Comparison of ENCODE assay signal across 8 cellular contexts in the genomic region with DNA sequence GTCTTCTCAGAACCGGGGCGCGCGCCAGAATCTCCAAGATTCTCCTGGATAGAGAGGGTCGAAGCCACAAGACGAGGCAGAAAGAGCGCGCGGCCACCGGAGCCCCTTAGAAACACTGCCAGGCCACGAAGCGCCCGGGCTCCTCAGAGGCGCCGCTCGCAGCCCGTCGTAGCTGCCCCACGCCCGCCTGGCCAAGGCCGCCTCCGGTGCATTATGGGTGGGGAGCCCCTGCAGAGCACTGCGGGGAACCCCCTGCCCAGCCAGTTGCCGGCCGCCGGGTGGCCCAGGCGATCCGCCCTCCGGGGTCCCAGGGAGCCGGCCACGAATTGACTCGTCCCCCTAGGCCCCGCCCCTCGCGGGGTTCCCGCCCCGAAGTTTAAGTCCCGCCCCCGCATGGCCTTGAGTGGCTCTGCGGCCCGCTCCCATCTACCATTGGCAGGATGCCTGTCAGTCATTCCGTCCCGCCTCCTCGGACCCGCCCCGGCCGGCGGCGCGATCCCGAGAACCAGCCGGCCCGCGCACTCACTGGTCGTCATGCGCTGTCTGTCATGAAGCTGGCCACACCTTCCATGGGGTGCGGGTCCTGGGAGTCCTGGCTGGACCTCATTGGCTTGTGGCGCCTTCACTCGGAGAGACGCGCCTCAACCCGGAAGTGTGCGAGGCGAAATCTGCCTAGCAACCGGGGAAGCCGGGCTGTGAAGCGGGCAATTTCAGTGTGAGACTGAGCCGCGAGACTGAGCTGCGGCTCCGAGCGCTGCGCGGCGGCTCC. TPM values are rescaled to one million over a fixed set of nuclear protein-coding genes. Genes with fewer than 3 reads are reported as not detected.
A peak's percentile ranks its signal among the peaks of the same experiment; 100 is the strongest.
DNase-seq lines count a peak whose midpoint lies in the region; ATAC-seq and TF ChIP-seq lines count a peak whose summit lies in the region.

No MANE protein-coding gene starts in this region.

- H3K4me1 ChIP-seq in muscle layer of colon (ENCODE audit: insufficient read depth, low read length) = peaks cover 23% of the 10 kb centered on the region

- ATAC-seq in GM21737 (IDR thresholded peaks at IDR 0.05; ENCODE audit: unreplicated experiment) (peak; percentile 91), esophagus mucosa (peak; percentile 97)

- no peaks in the 10 kb centered on the region for H3K36me3 ChIP-seq in muscle layer of colon (ENCODE audit: insufficient read depth, low read length)

- H3K9ac ChIP-seq in muscle layer of colon (ENCODE audit: low read length) = peak overlapping the region; percentile 81

- H3K27ac ChIP-seq in muscle layer of colon (ENCODE audit: low read depth, low read length) = peak overlapping the region; percentile 76

- no peaks in the 10 kb centered on the region for H3K27me3 ChIP-seq in muscle layer of colon (ENCODE audit: control insufficient read depth in 1 of 2, insufficient read depth in 2 of 2, low read length in 2 of 2)

- peak; percentile 97 for DNase-seq in DMS79 treated with DMSO at 0.1 percent for 48 hours (lab: John Stamatoyannopoulos, UW)
- peak; percentile 100 for DNase-seq in KG1 (lab: John Stamatoyannopoulos, UW)
- peak; percentile 100 for DNase-seq in activated T-cell treated with anti-CD3 and anti-CD28 coated beads, Interleukin-2, amount 50 U/mL, for 48 hours
- peak; percentile 98 to 99 for DNase-seq in stimulated activated CD8-positive, alpha-beta memory T cell treated with anti-CD3 and anti-CD28 coated beads, Interleukin-7, amount 100 ng/mL, for 1 hour (ENCODE audit: low read depth in 2 of 2)

- H3K9me3 ChIP-seq in muscle layer of colon (ENCODE audit: low read length) = no peaks in the 10 kb centered on the region

- peak overlapping the region; percentile 59 to 74 for H3K4me3 ChIP-seq in muscle layer of colon (ENCODE audit: low read depth in 1 of 2, low read length in 2 of 2)

TF ChIP-seq in PFSK-1, 5 proteins besides CTCF, POLR2A, EP300 and RAD21:
- TF ChIP-seq SIN3A (IDR thresholded peaks at IDR 0.05; ENCODE audit: borderline replicate concordance, insufficient read depth, low read length) (peak; percentile 75; the same call in 1 of the 2 replicates), TAF1 (IDR thresholded peaks at IDR 0.05; ENCODE audit: borderline replicate concordance, insufficient read depth, low read length) (no peak), POLR2AphosphoS5 (IDR thresholded peaks at IDR 0.05; ENCODE audit: low read depth, low read length) (peak; percentile 80), FOXP2 (optimal IDR thresholded peaks at IDR 0.05; ENCODE audit: borderline replicate concordance, extremely low read depth, extremely low read length, insufficient read depth) (peak; percentile 7)
- TF ChIP-seq, protein P1, sequence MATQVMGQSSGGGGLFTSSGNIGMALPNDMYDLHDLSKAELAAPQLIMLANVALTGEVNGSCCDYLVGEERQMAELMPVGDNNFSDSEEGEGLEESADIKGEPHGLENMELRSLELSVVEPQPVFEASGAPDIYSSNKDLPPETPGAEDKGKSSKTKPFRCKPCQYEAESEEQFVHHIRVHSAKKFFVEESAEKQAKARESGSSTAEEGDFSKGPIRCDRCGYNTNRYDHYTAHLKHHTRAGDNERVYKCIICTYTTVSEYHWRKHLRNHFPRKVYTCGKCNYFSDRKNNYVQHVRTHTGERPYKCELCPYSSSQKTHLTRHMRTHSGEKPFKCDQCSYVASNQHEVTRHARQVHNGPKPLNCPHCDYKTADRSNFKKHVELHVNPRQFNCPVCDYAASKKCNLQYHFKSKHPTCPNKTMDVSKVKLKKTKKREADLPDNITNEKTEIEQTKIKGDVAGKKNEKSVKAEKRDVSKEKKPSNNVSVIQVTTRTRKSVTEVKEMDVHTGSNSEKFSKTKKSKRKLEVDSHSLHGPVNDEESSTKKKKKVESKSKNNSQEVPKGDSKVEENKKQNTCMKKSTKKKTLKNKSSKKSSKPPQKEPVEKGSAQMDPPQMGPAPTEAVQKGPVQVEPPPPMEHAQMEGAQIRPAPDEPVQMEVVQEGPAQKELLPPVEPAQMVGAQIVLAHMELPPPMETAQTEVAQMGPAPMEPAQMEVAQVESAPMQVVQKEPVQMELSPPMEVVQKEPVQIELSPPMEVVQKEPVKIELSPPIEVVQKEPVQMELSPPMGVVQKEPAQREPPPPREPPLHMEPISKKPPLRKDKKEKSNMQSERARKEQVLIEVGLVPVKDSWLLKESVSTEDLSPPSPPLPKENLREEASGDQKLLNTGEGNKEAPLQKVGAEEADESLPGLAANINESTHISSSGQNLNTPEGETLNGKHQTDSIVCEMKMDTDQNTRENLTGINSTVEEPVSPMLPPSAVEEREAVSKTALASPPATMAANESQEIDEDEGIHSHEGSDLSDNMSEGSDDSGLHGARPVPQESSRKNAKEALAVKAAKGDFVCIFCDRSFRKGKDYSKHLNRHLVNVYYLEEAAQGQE (IDR thresholded peaks at IDR 0.05; ENCODE audit: insufficient read depth in 1 of 2, low read depth in 2 of 2, low read length in 2 of 2) = no peak

RNA-seq across cellular contexts. Expression of a gene that starts 20.2 kb away (rescaled TPM):
- 92.9 TPM for polyA plus RNA-seq in PFSK-1 (2012; ENCODE audit: insufficient read length, low read depth)
- 58.9 TPM for total RNA-seq in esophagus mucosa

Comparison
In these comparisons a context has a peak if more than half of its experiments do, and no peak if none do; other contexts are left out.
1. Peak in every context shown above with its lines: DNase-seq, ATAC-seq, H3K4me3 ChIP-seq and H3K27ac ChIP-seq.